ENCODE assay signal across 1 cellular context in the genomic region with DNA sequence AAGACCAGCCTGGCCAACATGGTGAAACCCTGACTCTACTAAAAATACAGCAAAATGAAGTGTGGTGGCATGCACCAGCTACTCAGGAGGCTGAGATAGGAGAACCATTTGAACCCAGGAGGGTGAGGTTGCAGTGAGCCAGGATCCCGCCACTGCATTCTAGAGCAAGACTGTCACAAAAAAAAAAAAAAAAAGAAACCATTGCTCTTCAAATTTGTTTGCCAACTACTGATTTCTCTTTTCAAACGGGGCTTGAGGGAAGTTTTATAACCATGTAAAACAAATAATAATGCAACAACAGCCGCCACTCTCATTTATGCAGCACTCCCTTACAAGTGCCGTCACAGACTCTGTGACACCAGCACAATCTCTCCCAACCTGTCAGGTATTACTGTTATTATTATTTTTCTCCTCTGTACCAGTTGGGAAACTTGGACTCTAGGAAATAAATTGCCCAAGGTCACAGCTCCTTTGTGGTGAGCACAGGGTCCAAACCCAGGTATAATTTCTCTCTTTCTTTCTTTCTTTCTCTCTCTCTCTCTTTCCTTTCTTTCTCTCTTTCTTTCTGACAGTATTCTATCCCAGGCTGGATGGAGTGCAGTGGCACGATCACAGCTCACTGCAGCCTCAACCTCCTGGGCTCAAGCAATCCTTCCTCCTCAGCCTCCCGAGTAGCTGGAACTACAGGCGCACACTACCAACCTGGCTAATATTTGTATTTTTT.
TF ChIP-seq lines count a peak whose summit lies in the region.

No MANE protein-coding gene starts in this region.

TF ChIP-seq in GM23338, 12 proteins besides CTCF, POLR2A, EP300 and RAD21 (continued from another document):
- no peak for TF ChIP-seq ZNF462 (CRISPR knock-in tag; IDR thresholded peaks at IDR 0.05)
- TF ChIP-seq, protein P1, sequence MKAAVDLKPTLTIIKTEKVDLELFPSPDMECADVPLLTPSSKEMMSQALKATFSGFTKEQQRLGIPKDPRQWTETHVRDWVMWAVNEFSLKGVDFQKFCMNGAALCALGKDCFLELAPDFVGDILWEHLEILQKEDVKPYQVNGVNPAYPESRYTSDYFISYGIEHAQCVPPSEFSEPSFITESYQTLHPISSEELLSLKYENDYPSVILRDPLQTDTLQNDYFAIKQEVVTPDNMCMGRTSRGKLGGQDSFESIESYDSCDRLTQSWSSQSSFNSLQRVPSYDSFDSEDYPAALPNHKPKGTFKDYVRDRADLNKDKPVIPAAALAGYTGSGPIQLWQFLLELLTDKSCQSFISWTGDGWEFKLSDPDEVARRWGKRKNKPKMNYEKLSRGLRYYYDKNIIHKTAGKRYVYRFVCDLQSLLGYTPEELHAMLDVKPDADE (IDR thresholded peaks at IDR 0.05): no peak
- TF ChIP-seq ZNF331 (CRISPR knock-in tag; IDR thresholded peaks at IDR 0.05; ENCODE audit: low read depth): no peak
- TF ChIP-seq STAT1 (IDR thresholded peaks at IDR 0.05; ENCODE audit: unreplicated experiment): no peak
- no peak for TF ChIP-seq EZH2 (IDR thresholded peaks at IDR 0.05; ENCODE audit: low read depth, unreplicated experiment)
- TF ChIP-seq REST (IDR thresholded peaks at IDR 0.05; ENCODE audit: unreplicated experiment): no peak
- no peak for TF ChIP-seq CREB1 (CRISPR knock-in tag; IDR thresholded peaks at IDR 0.05; ENCODE audit: low read depth)
- TF ChIP-seq ZNF114 (CRISPR knock-in tag; IDR thresholded peaks at IDR 0.05): no peak
- no peak for TF ChIP-seq POLR2AphosphoS5 (IDR thresholded peaks at IDR 0.05; ENCODE audit: low read depth)
- no peak for TF ChIP-seq NANOG (IDR thresholded peaks at IDR 0.05; ENCODE audit: borderline replicate concordance)
